2 cellular contexts compared by ENCODE assay signal in genomic region chr5:82584631-82585030, GRCh38.
TF ChIP-seq lines count a peak whose summit lies in the region.

No MANE protein-coding gene starts in this region.

TF ChIP-seq in H1, 55 proteins besides CTCF, POLR2A, EP300 and RAD21 (continued from another document):
- TF ChIP-seq E2F6 (IDR thresholded peaks at IDR 0.05) (no peak), JUND (IDR thresholded peaks at IDR 0.05; ENCODE audit: low read length) (no peak), KDM4A (IDR thresholded peaks at IDR 0.05; ENCODE audit: low read depth, low read length, severe bottlenecking) (no peak), RNF2 (IDR thresholded peaks at IDR 0.05; ENCODE audit: borderline replicate concordance, low read depth, low read length, missing control alignments, poor library complexity, severe bottlenecking) (no peak)
- TF ChIP-seq, protein P1, sequence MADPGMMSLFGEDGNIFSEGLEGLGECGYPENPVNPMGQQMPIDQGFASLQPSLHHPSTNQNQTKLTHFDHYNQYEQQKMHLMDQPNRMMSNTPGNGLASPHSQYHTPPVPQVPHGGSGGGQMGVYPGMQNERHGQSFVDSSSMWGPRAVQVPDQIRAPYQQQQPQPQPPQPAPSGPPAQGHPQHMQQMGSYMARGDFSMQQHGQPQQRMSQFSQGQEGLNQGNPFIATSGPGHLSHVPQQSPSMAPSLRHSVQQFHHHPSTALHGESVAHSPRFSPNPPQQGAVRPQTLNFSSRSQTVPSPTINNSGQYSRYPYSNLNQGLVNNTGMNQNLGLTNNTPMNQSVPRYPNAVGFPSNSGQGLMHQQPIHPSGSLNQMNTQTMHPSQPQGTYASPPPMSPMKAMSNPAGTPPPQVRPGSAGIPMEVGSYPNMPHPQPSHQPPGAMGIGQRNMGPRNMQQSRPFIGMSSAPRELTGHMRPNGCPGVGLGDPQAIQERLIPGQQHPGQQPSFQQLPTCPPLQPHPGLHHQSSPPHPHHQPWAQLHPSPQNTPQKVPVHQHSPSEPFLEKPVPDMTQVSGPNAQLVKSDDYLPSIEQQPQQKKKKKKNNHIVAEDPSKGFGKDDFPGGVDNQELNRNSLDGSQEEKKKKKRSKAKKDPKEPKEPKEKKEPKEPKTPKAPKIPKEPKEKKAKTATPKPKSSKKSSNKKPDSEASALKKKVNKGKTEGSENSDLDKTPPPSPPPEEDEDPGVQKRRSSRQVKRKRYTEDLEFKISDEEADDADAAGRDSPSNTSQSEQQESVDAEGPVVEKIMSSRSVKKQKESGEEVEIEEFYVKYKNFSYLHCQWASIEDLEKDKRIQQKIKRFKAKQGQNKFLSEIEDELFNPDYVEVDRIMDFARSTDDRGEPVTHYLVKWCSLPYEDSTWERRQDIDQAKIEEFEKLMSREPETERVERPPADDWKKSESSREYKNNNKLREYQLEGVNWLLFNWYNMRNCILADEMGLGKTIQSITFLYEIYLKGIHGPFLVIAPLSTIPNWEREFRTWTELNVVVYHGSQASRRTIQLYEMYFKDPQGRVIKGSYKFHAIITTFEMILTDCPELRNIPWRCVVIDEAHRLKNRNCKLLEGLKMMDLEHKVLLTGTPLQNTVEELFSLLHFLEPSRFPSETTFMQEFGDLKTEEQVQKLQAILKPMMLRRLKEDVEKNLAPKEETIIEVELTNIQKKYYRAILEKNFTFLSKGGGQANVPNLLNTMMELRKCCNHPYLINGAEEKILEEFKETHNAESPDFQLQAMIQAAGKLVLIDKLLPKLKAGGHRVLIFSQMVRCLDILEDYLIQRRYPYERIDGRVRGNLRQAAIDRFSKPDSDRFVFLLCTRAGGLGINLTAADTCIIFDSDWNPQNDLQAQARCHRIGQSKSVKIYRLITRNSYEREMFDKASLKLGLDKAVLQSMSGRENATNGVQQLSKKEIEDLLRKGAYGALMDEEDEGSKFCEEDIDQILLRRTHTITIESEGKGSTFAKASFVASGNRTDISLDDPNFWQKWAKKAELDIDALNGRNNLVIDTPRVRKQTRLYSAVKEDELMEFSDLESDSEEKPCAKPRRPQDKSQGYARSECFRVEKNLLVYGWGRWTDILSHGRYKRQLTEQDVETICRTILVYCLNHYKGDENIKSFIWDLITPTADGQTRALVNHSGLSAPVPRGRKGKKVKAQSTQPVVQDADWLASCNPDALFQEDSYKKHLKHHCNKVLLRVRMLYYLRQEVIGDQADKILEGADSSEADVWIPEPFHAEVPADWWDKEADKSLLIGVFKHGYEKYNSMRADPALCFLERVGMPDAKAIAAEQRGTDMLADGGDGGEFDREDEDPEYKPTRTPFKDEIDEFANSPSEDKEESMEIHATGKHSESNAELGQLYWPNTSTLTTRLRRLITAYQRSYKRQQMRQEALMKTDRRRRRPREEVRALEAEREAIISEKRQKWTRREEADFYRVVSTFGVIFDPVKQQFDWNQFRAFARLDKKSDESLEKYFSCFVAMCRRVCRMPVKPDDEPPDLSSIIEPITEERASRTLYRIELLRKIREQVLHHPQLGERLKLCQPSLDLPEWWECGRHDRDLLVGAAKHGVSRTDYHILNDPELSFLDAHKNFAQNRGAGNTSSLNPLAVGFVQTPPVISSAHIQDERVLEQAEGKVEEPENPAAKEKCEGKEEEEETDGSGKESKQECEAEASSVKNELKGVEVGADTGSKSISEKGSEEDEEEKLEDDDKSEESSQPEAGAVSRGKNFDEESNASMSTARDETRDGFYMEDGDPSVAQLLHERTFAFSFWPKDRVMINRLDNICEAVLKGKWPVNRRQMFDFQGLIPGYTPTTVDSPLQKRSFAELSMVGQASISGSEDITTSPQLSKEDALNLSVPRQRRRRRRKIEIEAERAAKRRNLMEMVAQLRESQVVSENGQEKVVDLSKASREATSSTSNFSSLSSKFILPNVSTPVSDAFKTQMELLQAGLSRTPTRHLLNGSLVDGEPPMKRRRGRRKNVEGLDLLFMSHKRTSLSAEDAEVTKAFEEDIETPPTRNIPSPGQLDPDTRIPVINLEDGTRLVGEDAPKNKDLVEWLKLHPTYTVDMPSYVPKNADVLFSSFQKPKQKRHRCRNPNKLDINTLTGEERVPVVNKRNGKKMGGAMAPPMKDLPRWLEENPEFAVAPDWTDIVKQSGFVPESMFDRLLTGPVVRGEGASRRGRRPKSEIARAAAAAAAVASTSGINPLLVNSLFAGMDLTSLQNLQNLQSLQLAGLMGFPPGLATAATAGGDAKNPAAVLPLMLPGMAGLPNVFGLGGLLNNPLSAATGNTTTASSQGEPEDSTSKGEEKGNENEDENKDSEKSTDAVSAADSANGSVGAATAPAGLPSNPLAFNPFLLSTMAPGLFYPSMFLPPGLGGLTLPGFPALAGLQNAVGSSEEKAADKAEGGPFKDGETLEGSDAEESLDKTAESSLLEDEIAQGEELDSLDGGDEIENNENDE (IDR thresholded peaks at IDR 0.05; ENCODE audit: insufficient replicate concordance, low read length) = no peak
TF ChIP-seq in H1: peak in this region for 0.

TF ChIP-seq in liver, 16 proteins besides CTCF, POLR2A, EP300 and RAD21 (continued from another document):
- TF ChIP-seq, protein P2, sequence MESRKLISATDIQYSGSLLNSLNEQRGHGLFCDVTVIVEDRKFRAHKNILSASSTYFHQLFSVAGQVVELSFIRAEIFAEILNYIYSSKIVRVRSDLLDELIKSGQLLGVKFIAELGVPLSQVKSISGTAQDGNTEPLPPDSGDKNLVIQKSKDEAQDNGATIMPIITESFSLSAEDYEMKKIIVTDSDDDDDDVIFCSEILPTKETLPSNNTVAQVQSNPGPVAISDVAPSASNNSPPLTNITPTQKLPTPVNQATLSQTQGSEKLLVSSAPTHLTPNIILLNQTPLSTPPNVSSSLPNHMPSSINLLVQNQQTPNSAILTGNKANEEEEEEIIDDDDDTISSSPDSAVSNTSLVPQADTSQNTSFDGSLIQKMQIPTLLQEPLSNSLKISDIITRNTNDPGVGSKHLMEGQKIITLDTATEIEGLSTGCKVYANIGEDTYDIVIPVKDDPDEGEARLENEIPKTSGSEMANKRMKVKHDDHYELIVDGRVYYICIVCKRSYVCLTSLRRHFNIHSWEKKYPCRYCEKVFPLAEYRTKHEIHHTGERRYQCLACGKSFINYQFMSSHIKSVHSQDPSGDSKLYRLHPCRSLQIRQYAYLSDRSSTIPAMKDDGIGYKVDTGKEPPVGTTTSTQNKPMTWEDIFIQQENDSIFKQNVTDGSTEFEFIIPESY (IDR thresholded peaks at IDR 0.05) = peak; percentile 15
- TF ChIP-seq NR2F2 (IDR thresholded peaks at IDR 0.05) (no peak), FOXA2 (IDR thresholded peaks at IDR 0.05) (no peak)
- TF ChIP-seq, protein P3, sequence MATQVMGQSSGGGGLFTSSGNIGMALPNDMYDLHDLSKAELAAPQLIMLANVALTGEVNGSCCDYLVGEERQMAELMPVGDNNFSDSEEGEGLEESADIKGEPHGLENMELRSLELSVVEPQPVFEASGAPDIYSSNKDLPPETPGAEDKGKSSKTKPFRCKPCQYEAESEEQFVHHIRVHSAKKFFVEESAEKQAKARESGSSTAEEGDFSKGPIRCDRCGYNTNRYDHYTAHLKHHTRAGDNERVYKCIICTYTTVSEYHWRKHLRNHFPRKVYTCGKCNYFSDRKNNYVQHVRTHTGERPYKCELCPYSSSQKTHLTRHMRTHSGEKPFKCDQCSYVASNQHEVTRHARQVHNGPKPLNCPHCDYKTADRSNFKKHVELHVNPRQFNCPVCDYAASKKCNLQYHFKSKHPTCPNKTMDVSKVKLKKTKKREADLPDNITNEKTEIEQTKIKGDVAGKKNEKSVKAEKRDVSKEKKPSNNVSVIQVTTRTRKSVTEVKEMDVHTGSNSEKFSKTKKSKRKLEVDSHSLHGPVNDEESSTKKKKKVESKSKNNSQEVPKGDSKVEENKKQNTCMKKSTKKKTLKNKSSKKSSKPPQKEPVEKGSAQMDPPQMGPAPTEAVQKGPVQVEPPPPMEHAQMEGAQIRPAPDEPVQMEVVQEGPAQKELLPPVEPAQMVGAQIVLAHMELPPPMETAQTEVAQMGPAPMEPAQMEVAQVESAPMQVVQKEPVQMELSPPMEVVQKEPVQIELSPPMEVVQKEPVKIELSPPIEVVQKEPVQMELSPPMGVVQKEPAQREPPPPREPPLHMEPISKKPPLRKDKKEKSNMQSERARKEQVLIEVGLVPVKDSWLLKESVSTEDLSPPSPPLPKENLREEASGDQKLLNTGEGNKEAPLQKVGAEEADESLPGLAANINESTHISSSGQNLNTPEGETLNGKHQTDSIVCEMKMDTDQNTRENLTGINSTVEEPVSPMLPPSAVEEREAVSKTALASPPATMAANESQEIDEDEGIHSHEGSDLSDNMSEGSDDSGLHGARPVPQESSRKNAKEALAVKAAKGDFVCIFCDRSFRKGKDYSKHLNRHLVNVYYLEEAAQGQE (IDR thresholded peaks at IDR 0.05) = peak; percentile 31
